27 cellular contexts compared by ENCODE assay signal in the genomic region with DNA sequence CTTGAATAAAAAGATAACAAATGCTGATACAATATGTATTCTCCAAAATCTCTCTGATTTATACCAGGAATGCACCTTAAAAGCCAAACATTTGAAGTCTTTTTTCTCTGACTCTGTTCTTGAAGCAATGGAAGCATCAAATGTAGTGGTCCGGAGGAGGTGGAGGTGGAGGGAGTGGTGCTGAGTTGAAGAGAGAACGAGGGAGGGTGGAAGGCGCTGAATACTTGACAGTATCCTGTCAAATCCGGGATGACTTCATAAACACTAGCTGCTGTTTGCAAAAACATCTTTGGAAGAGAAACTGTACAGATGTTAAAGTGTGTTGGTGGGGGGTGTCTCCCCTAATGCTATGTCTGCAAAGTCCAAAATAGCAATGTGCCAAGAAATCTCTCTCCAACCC.
"Had no signal": no experiment of that assay in that cellular context is flagged by ENCODE, and none has a peak within 500 bp of the region (broad histone marks: within the 10 kb centered on the region; RNA-seq: fewer than 3 reads in every experiment).

No MANE protein-coding gene starts in this region.

- H3K4me1 ChIP-seq: suprapubic skin, testis, thyroid gland, tibial artery, tibial nerve, transverse colon, upper lobe of left lung, upper lobe of right lung, uterus, vagina had no signal

- FAIRE-seq: urothelium cell line had no signal

- DNase-seq: stimulated activated CD4-positive, alpha-beta T cell treated with anti-CD3 and anti-CD28 coated beads, Interleukin-2, amount 100 ng/mL, for 48 hours; stimulated activated CD4-positive, alpha-beta T cell treated with anti-CD3 and anti-CD28 coated beads, Interleukin-4, amount 100 ng/mL, for 1 hour; stimulated activated CD4-positive, alpha-beta T cell treated with anti-CD3 and anti-CD28 coated beads, Interleukin-4, amount 100 ng/mL, for 24 hours; stimulated activated CD4-positive, alpha-beta T cell treated with anti-CD3 and anti-CD28 coated beads, Interleukin-4, amount 100 ng/mL, for 4 hours; stimulated activated CD8-positive, alpha-beta memory T cell treated with anti-CD3 and anti-CD28 coated beads, Interleukin-4, amount 100 ng/mL, for 48 hours; stimulated activated naive B cell treated with anti-CD40 and anti-IgM and Interleukin-4, amounts not matched to agents 10 μg/mL and 1 μg/mL and 100 μg/mL, for 72 hours; stimulated activated naive CD4-positive, alpha-beta T cell; stimulated activated naive CD4-positive, alpha-beta T cell treated with Interleukin-2 at 50 U/mL for 16 hours; stimulated activated naive CD8-positive, alpha-beta T cell treated with anti-CD3 and anti-CD28 coated beads, Interleukin-15, amount 100 ng/mL, for 72 hours; stimulated activated naive CD8-positive, alpha-beta T cell treated with anti-CD3 and anti-CD28 coated beads, Interleukin-15, Interleukin-2, amounts not matched to agents 100 U/mL and 50 U/mL, for 24 hours; stomach; substantia nigra; testis; thyroid gland; tibial artery; transverse colon; trophoblast cell; upper lobe of left lung; upper lobe of right lung; uterus had no signal

- ATAC-seq: stimulated activated effector memory CD8-positive, alpha-beta T cell treated with anti-CD3 and anti-CD28 coated beads, Interleukin-12 subunit alpha, Interleukin-12 subunit beta, amount 100 ng/mL, for 72 hours; stimulated activated memory B cell treated with anti-CD40 and anti-IgM and Interleukin-4, amounts not matched to agents 10 μg/mL and 1 μg/mL and 100 μg/mL, for 72 hours; stimulated activated naive B cell treated with anti-CD40 and anti-IgM and Interleukin-4, amounts not matched to agents 10 μg/mL and 1 μg/mL and 100 μg/mL, for 72 hours; stimulated activated naive CD8-positive, alpha-beta T cell treated with anti-CD3 and anti-CD28 coated beads, Interleukin-15, amount 100 ng/mL, for 72 hours; stimulated activated naive CD8-positive, alpha-beta T cell treated with anti-CD3 and anti-CD28 coated beads, Interleukin-15, Interleukin-2, amounts not matched to agents 100 U/mL and 50 U/mL, for 24 hours; upper lobe of right lung had no signal

- H3K36me3 ChIP-seq: stomach, suprapubic skin, thoracic aorta, thyroid gland, tibial artery, tibial nerve, transverse colon, upper lobe of left lung, upper lobe of right lung, uterus, vagina had no signal

- H3K4me3 ChIP-seq: stomach, suprapubic skin, testis, thoracic aorta, thyroid gland, tibial artery, tibial nerve, transverse colon, upper lobe of left lung, upper lobe of right lung, uterus, vagina had no signal

- H3K27me3 ChIP-seq: stomach, testis, tibial nerve, transverse colon, upper lobe of left lung, upper lobe of right lung, uterus, vagina had no signal

- H3K27ac ChIP-seq: stomach, suprapubic skin, testis, thoracic aorta, thyroid gland, tibial artery, tibial nerve, transverse colon, upper lobe of left lung, upper lobe of right lung, uterus, vagina had no signal

- H3K9me3 ChIP-seq: testis, thoracic aorta, thyroid gland, tibial artery, transverse colon, upper lobe of left lung, upper lobe of right lung, uterus, vagina had no signal
